ENCODE assay signal across 26 cellular contexts in the genomic region with DNA sequence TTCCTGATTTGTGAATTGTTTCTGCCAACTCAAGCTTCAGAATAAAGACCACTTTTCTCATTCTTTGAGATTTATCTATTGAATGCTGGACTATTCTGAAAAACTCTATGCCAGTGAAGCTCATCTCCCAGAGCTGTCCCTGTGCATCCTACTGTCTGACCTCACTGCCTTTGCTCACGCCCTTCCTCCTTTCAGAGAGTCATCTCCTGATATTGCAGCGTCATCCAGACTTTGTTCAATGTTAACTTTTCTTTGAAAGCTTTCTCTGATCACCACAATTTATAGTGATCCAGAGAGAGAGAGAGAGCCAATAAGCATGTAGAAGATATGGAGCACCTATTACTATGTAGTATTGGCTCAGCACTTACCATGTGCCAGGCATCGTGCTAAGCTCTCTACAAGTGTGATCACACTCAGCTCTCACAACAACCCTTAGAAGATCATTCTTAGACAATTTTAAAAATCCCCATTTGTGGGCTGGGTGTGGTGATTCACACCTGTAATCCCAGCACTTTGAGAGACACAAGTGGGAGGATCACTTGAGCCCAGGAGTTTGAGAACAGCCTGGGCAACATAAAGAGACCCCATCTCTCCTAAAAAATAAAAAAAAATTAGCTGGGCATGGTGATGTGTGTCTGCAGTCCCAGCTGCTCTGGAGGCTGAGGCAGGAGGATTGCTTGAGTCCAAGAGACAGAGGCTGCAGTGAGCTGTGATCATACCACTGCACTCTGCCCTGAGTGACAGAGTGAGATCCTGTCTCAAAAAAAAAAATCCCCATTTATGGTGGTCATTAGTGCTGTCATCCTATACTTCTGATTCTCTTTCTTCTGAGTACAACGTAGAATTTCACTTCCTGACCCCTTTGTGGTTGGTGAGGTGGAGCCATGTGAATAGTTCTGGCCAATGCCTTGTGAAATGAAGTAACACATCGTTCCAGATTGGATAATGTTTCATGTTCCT. TPM values are rescaled to one million over a fixed set of nuclear protein-coding genes. Genes with fewer than 3 reads are reported as not detected.
DNase-seq lines count a peak whose midpoint lies in the region; ATAC-seq, FAIRE-seq and TF ChIP-seq lines count a peak whose summit lies in the region.
"Had no signal": no experiment of that assay in that cellular context is flagged by ENCODE, and none has a peak within 500 bp of the region (broad histone marks: within the 10 kb centered on the region; RNA-seq: fewer than 3 reads in every experiment).

No MANE protein-coding gene starts in this region.

- H3K36me3 ChIP-seq in Karpas-422 (ENCODE audit: insufficient read depth, low read length) (no peaks in the 10 kb centered on the region), small intestine (ENCODE audit: control insufficient read depth in 2 of 2, insufficient read depth in 2 of 2, low read length in 2 of 2) (no peaks in the 10 kb centered on the region)
- H3K36me3 ChIP-seq: thoracic aorta had no signal

- no peaks in the 10 kb centered on the region for H3K9me2 ChIP-seq in Karpas-422 (replicated peaks; ENCODE audit: insufficient read depth, low read length)

- no peaks in the 10 kb centered on the region for H3K79me2 ChIP-seq in Karpas-422 (ENCODE audit: low read length)
- H3K79me2 ChIP-seq: hepatocyte had no signal

- H3K27ac Mint-ChIP-seq in brain: peak overlapping the region in 3 of 5 experiments; percentile 9 to 55 (median 33)
- H3K27ac Mint-ChIP-seq: GM23338; immature natural killer cell; progenitor cell of endocrine pancreas; T-helper 1 cell treated with Interleukin-12 subunit alpha and Interleukin-12 subunit beta and Interleukin-4 antibody, amounts not matched to agents 30 μg/mL and 1 μg/mL, for 36 hours had no signal

- peaks cover 68% of the 10 kb centered on the region for H3K4me1 Mint-ChIP-seq in brain
- H3K4me1 Mint-ChIP-seq: GM23338 had no signal

- intact Hi-C loops in Right ventricle myocardium superior (cut with DNase I): no loop called here

- H3K36me3 Mint-ChIP-seq in brain: no peaks in the 10 kb centered on the region
- H3K36me3 Mint-ChIP-seq: immature natural killer cell had no signal

- peaks cover 30% of the 10 kb centered on the region for H3K4me1 ChIP-seq in Karpas-422 (ENCODE audit: low read length)
- H3K4me1 ChIP-seq in small intestine (ENCODE audit: control insufficient read depth in 2 of 2, insufficient read depth in 1 of 2, low read depth in 1 of 2, low read length in 1 of 2): peaks cover 0 to 8% of the 10 kb centered on the region in 2 donors

- no peak overlapping the region for H3K9ac ChIP-seq in Karpas-422 (ENCODE audit: low read length)

- H3K27ac ChIP-seq in Karpas-422 (ENCODE audit: low read length) (no peak overlapping the region), small intestine (ENCODE audit: low read depth in 1 of 2, low read length in 1 of 2) (peak overlapping the region in 1 of 2 donors; percentile 63)
- H3K27ac ChIP-seq: hepatocyte, thoracic aorta, VCaP had no signal

- no peak overlapping the region; the same call in 1 of the 2 replicates for H3K4me3 ChIP-seq in Karpas-422 (ENCODE audit: low read length)
- no peak overlapping the region for H3K4me3 ChIP-seq in small intestine (ENCODE audit: low read depth in 1 of 2, low read length in 2 of 2)
- H3K4me3 ChIP-seq: GM23338, hepatocyte, mucosa of descending colon, thoracic aorta had no signal

- peaks cover 35% of the 10 kb centered on the region for H3K27me3 Mint-ChIP-seq in brain

- peak overlapping the region; percentile 29 for H3K4me2 ChIP-seq in Karpas-422 (ENCODE audit: low read depth, low read length, poor library complexity, severe bottlenecking)
- H3K4me2 ChIP-seq: GM23338, hepatocyte had no signal

- FAIRE-seq in small intestine (lab: Jason Lieb, UNC): no peak
- FAIRE-seq in D721Med (lab: Jason Lieb, UNC): no peak
- FAIRE-seq: GM12892 had no signal

- no peaks in the 10 kb centered on the region for H3K9me3 ChIP-seq in Karpas-422 (ENCODE audit: low read length)
- no peaks in the 10 kb centered on the region for H3K9me3 ChIP-seq in small intestine (ENCODE audit: control insufficient read depth, low read depth)
- H3K9me3 ChIP-seq: mucosa of descending colon, thoracic aorta had no signal

- no peak overlapping the region for H2AFZ ChIP-seq in Karpas-422 (ENCODE audit: low read length)
- H2AFZ ChIP-seq: GM23338, hepatocyte had no signal

- no peak overlapping the region for H3K4me3 Mint-ChIP-seq in brain
- H3K4me3 Mint-ChIP-seq: GM23338; immature natural killer cell; T-helper 1 cell treated with Interleukin-12 subunit alpha and Interleukin-12 subunit beta and Interleukin-4 antibody, amounts not matched to agents 30 μg/mL and 1 μg/mL, for 36 hours had no signal

- DNase-seq in COLO829 (ENCODE audit: low spot score): peak; percentile 24
- DNase-seq in Karpas-422: no peak
- DNase-seq in small intestine: peak; percentile 72
- DNase-seq in D721Med (ENCODE audit: insufficient read length, low spot score): no peak
- no peak for DNase-seq in Right ventricle myocardium superior
- DNase-seq in GM19238 (ENCODE audit: insufficient read length, low spot score): no peak
- DNase-seq: activated CD4-positive, alpha-beta T cell treated with anti-CD3 and anti-CD28 coated beads, Interleukin-2, amount 50 U/mL, for 1 hour; activated CD8-positive, alpha-beta memory T cell treated with anti-CD3 and anti-CD28 coated beads, Interleukin-2, amount 50 U/mL, for 48 hours; activated gamma-delta T cell treated with Interleukin-2 at 50 U/mL for 16 hours; foreskin fibroblast; immature natural killer cell; Kasumi-1; NCI-H2029; NCI-H226; NCI-H774; stimulated activated CD4-positive, alpha-beta T cell treated with anti-CD3 and anti-CD28 coated beads, Interleukin-1b, Interleukin-23, amount 100 ng/mL, for 48 hours had no signal

- peaks cover 2% of the 10 kb centered on the region; the same call in 1 of the 2 replicates for H3K27me3 ChIP-seq in Karpas-422 (ENCODE audit: low read length)
- no peaks in the 10 kb centered on the region for H3K27me3 ChIP-seq in small intestine (ENCODE audit: control insufficient read depth in 2 of 2, insufficient read depth in 2 of 2, low read length in 2 of 2)
- H3K27me3 ChIP-seq: hepatocyte had no signal

- peaks cover 0 to 2% (median 0%) of the 10 kb centered on the region in 5 experiments for H3K9me3 Mint-ChIP-seq in brain
- H3K9me3 Mint-ChIP-seq: GM23338; immature natural killer cell; T-helper 1 cell treated with Interleukin-12 subunit alpha and Interleukin-12 subunit beta and Interleukin-4 antibody, amounts not matched to agents 30 μg/mL and 1 μg/mL, for 36 hours had no signal

- 40 to 62% (median 47%) methylated on average over 5 of the region's 5 CpGs for WGBS in small intestine, 3 donors

- H4K20me1 ChIP-seq in Karpas-422 (ENCODE audit: insufficient read depth, low read depth, low read length): peaks cover 15% of the 10 kb centered on the region

- TF ChIP-seq CTCF in brain (conservative IDR thresholded peaks at IDR 0.05) (no peak), D721Med (IDR thresholded peaks at IDR 0.05; ENCODE audit: insufficient read depth, missing control alignments) (no peak)

- no peak for ATAC-seq in Right ventricle myocardium superior (ENCODE audit: poor library complexity)
- ATAC-seq: GM23338, PC-3 had no signal

RNA-seq across cellular contexts. Expression of a gene that starts 30.4 kb away (rescaled TPM):
- total RNA-seq in Karpas-422 (2014; rRNA removed; shearing (Covaris generic); ENCODE audit: low replicate concordance): 63.6 and 99.8 TPM in 2 replicates
- polyA plus RNA-seq in brain (ENCODE audit: insufficient read depth, low read depth, low replicate concordance): 15.7 TPM
- 10 to 100 TPM; 14.3 to 22.2 (median 14.6) TPM for polyA plus RNA-seq in small intestine
- 13.4 TPM for total RNA-seq in Right ventricle myocardium superior

Comparison
In these comparisons a context has a peak if more than half of its experiments do, and no peak if none do; other contexts are left out.
1. DNase-seq: peak in COLO829 (single experiment) and small intestine (single experiment); none in Karpas-422 (single experiment), D721Med (single experiment), Right ventricle myocardium superior (single experiment) and GM19238 (single experiment).